Comparison of ENCODE assay signal across 1 cellular context in the genomic region with DNA sequence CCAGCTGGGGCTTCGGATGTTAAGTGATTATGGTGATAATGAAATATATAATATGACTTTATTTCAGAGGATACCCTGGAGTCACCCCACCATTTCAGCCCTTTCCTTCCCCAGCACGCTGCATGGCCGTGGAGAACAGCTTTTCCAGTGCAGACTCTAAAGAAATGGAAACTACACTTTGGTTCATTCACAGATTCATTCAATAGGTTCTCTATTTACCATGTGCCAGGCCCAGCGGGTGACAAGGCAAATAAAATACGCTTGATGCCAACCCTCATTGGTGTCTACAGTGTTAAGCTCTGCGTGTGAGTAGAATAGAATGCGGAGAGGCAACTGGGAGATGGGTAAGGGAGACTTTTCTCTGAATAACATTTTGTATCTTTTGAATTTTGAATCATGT.
TF ChIP-seq lines count a peak whose summit lies in the region.

No MANE protein-coding gene starts in this region.

TF ChIP-seq in IMR-90, 13 proteins besides CTCF, POLR2A, EP300 and RAD21:
- no peak for TF ChIP-seq MXI1 (IDR thresholded peaks at IDR 0.05; ENCODE audit: borderline replicate concordance, low read depth, low read length)
- no peak for TF ChIP-seq SMC3 (IDR thresholded peaks at IDR 0.05; ENCODE audit: low read depth, low read length)
- TF ChIP-seq CHD1 (IDR thresholded peaks at IDR 0.05; ENCODE audit: low read depth, low read length): no peak
- TF ChIP-seq, protein P1, sequence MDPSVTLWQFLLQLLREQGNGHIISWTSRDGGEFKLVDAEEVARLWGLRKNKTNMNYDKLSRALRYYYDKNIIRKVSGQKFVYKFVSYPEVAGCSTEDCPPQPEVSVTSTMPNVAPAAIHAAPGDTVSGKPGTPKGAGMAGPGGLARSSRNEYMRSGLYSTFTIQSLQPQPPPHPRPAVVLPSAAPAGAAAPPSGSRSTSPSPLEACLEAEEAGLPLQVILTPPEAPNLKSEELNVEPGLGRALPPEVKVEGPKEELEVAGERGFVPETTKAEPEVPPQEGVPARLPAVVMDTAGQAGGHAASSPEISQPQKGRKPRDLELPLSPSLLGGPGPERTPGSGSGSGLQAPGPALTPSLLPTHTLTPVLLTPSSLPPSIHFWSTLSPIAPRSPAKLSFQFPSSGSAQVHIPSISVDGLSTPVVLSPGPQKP (IDR thresholded peaks at IDR 0.05; ENCODE audit: borderline replicate concordance, low read depth, low read length): no peak
- TF ChIP-seq, protein P2, sequence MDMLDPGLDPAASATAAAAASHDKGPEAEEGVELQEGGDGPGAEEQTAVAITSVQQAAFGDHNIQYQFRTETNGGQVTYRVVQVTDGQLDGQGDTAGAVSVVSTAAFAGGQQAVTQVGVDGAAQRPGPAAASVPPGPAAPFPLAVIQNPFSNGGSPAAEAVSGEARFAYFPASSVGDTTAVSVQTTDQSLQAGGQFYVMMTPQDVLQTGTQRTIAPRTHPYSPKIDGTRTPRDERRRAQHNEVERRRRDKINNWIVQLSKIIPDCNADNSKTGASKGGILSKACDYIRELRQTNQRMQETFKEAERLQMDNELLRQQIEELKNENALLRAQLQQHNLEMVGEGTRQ (IDR thresholded peaks at IDR 0.05; ENCODE audit: low read depth, low read length): no peak
- TF ChIP-seq RFX5 (IDR thresholded peaks at IDR 0.05; ENCODE audit: low read depth, low read length): no peak
- no peak for TF ChIP-seq NFE2L2 (IDR thresholded peaks at IDR 0.05; ENCODE audit: low read depth, low read length)
- TF ChIP-seq CEBPB (IDR thresholded peaks at IDR 0.05; ENCODE audit: low read depth, low read length): no peak
